19 cellular contexts compared by ENCODE assay signal in genomic region chr11:62062223-62062861, GRCh38.
DNase-seq lines count a peak whose midpoint lies in the region; ATAC-seq, FAIRE-seq and TF ChIP-seq lines count a peak whose summit lies in the region.
"Had no signal": no experiment of that assay in that cellular context is flagged by ENCODE, and none has a peak within 500 bp of the region (broad histone marks: within the 10 kb centered on the region; RNA-seq: fewer than 3 reads in every experiment).

No MANE protein-coding gene starts in this region.

- WGBS in GM12878 (ENCODE audit: insufficient coverage, insufficient replicate concordance, low lambda C conversion rate, missing lambda C conversion rate), result 61% methylated on average over 4 of the region's 4 CpGs
- WGBS in stomach, 5 donors, result 80 to 86% (median 84%) methylated on average over 4 of the region's 4 CpGs

- H4K20me1 ChIP-seq in GM12878 (ENCODE audit: control insufficient read depth, insufficient read depth), result no peaks in the 10 kb centered on the region

- H2AFZ ChIP-seq in GM12878 (ENCODE audit: control insufficient read depth, low read depth, low read length), result no peak overlapping the region

- TF ChIP-seq CTCF in GM12878 (IDR thresholded peaks at IDR 0.05 in 2 of 3, conservative IDR thresholded peaks at IDR 0.05 in 1 of 3; ENCODE audit: control insufficient read depth in 2 of 3, extremely low read depth in 1 of 3, insufficient read depth in 1 of 3, low read depth in 3 of 3, low read length in 3 of 3), result no peak
- no peak for TF ChIP-seq CTCF in stomach (IDR thresholded peaks at IDR 0.05)

- no peak overlapping the region for H3K9ac ChIP-seq in GM12878 (ENCODE audit: control insufficient read depth, insufficient read depth, low read length)

- CTCF ChIA-PET in GM12878 (lab: Yijun Ruan, JAX), result interaction anchor here (0.6 to 6.5 kb wide), 6 partner anchors 19 to 266 kb away, joined by 3 to 32 read pairs (median 9); no protein-coding TSS in a partner anchor

- TF ChIP-seq EP300 in GM12878 (IDR thresholded peaks at IDR 0.05; ENCODE audit: borderline replicate concordance in 1 of 2, control insufficient read depth in 1 of 2, low read depth in 2 of 2, low read length in 2 of 2) (no peak), stomach (IDR thresholded peaks at IDR 0.05) (no peak)

- TF ChIP-seq POLR2A in GM12878 (IDR thresholded peaks at IDR 0.05; ENCODE audit: low read depth, low read length) (no peak), stomach (IDR thresholded peaks at IDR 0.05) (no peak)

- intact Hi-C loops in Right ventricle myocardium inferior (cut with DNase I), result no loop called here
- intact Hi-C loops in cardiac septum (cut with DNase I), result no loop called here
- intact Hi-C loops in GM12878 (cut with micrococcal nuclease; ENCODE audit: unreplicated experiment), result no loop called here
- intact Hi-C loops in stomach (cut with DNase I; ENCODE audit: low total_unique reads), result loop anchor here (10.0 kb wide), 1 partner anchor 108 kb away; the partner anchor contains the start of gene BEST1

- H3K79me2 ChIP-seq in GM12878 (ENCODE audit: control insufficient read depth, insufficient read depth, low read length), result no peaks in the 10 kb centered on the region

- in situ Hi-C loops in GM12878 (cut with MboI), result no loop called here

- SMC1A ChIA-PET in GM12878 (lab: Charles Lee; ENCODE audit: uncharacterized antibody, unreplicated experiment), result interaction anchor here (2.3 kb wide), 1 partner anchor 115 kb away, joined by 9 read pairs; no protein-coding TSS in a partner anchor

- H3K9me3 ChIP-seq in GM12878 (replicated peaks; ENCODE audit: control insufficient read depth, insufficient read depth, low read length) (no peaks in the 10 kb centered on the region), stomach (no peaks in the 10 kb centered on the region)

- ATAC-seq in Right ventricle myocardium inferior, result peak; percentile 32
- ATAC-seq in GM12878, result no peak
- ATAC-seq: Panc1 had no signal

- BruUV-seq in GM12878 (replicated peaks; lab: Mats Ljungman, UMichigan), result no TSS peak

- DNase-seq in Right ventricle myocardium inferior (ENCODE audit: missing footprints), result no peak
- DNase-seq in cardiac septum (ENCODE audit: low spot score), result no peak
- DNase-seq in GM12878 (ENCODE audit: low read depth, low spot score), result no peak
- DNase-seq in myocyte (ENCODE audit: low read depth), result peak; percentile 38
- peak in 2 of 49 donors; percentile 31 to 39 for DNase-seq in substantia nigra (lab: John Stamatoyannopoulos, UW)
- DNase-seq in H4 (ENCODE audit: low spot score), result no peak
- DNase-seq in stomach, result no peak
- no peak for DNase-seq in NCI-H446 treated with DMSO at 0.1 percent for 48 hours (lab: John Stamatoyannopoulos, UW)
- DNase-seq: Calu3; CD4-positive, alpha-beta T cell; DMS53; EL; GOT3; KBM-7; NCI-H1105; NCI-H2081; NCI-H2171 treated with DMSO at 0.1 percent for 48 hours had no signal

- POLR2A ChIA-PET in GM12878 (lab: Charles Lee), result no interaction called here

- FAIRE-seq in GM12878 (lab: Jason Lieb, UNC), result no peak
- FAIRE-seq: GM12891 had no signal

- H3K4me2 ChIP-seq in GM12878 (ENCODE audit: control insufficient read depth, insufficient read depth), result no peak overlapping the region

- no peaks in the 10 kb centered on the region for H3K36me3 ChIP-seq in GM12878 (ENCODE audit: control insufficient read depth in 2 of 2, insufficient read depth in 2 of 2, low read length in 1 of 2)
- no peaks in the 10 kb centered on the region for H3K36me3 ChIP-seq in stomach

- RAD21 ChIA-PET in GM12878 (lab: Charles Lee; ENCODE audit: unreplicated experiment), result interaction anchor here (1.2 to 2.2 kb wide), 5 partner anchors 19 to 265 kb away, joined by 3 to 8 read pairs (median 5); no protein-coding TSS in a partner anchor

- no peak for TF ChIP-seq RAD21 in GM12878 (IDR thresholded peaks at IDR 0.05; ENCODE audit: insufficient read depth, low read depth, low read length)

- H3K4me3 ChIP-seq in GM12878, result no peak overlapping the region
- no peak overlapping the region for H3K4me3 ChIP-seq in stomach

- H3K4me1 ChIP-seq in GM12878 (ENCODE audit: control insufficient read depth, insufficient read depth, low read length) (no peaks in the 10 kb centered on the region), stomach (no peaks in the 10 kb centered on the region)

- H3K27ac ChIP-seq in GM12878 (ENCODE audit: control insufficient read depth, insufficient read depth), result no peak overlapping the region
- peak overlapping the region; percentile 97 for H3K27ac ChIP-seq in substantia nigra (ENCODE audit: low read depth, low read length, poor library complexity, severe bottlenecking)
- no peak overlapping the region for H3K27ac ChIP-seq in stomach

- H3K27me3 ChIP-seq in GM12878 (replicated peaks in 1 of 2; ENCODE audit: control insufficient read depth in 2 of 2, insufficient read depth in 2 of 2, low read length in 1 of 2) (peaks cover 0 to 1% of the 10 kb centered on the region in 2 experiments; a peak in 1 of 4 replicates), stomach (no peaks in the 10 kb centered on the region)

TF ChIP-seq in GM12878, 131 proteins besides CTCF, POLR2A, EP300 and RAD21:
- TF ChIP-seq CHD2 (IDR thresholded peaks at IDR 0.05; ENCODE audit: borderline replicate concordance, low read depth, low read length), result no peak
- TF ChIP-seq ATF7 (IDR thresholded peaks at IDR 0.05; ENCODE audit: low read depth), result peak; percentile 18; the same call in 1 of the 2 replicates
- no peak for TF ChIP-seq IRF3 (IDR thresholded peaks at IDR 0.05)
